8 cellular contexts compared by ENCODE assay signal in the genomic region with DNA sequence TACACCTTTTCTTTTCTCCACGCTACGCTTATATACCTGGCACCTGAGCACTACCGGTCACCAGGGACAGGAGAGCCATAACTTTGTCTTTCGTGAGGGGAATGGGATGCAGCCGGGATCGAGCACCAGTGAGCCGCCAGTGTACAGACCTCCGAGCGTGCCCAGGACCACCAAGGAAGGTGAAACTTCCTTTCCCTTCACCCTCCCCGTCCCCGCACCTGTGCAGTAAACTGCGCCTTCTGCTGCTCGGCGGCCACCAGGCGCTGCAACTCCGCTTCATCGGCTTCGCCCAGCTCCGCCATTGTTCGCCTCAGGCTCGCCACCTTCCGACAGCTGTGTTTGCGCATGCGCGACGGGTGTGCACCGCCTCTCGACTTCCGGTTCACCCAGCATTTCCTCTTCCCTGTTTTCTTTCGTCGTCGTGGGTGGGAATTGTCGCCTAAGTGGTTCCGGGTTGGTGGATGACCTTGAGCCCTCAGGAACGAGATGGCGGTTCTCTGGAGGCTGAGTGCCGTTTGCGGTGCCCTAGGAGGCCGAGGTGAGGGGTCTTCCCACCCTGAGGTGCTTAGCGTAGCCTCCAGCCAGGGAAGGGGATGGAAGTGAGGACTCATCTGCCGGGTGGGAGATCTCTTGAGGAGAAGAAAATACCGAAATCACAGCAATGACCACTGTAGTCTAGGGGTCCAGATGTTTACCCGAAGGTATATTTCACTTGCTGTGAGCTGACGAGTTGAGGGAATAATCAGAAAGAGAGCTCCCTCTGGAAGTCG. TPM values are rescaled to one million over a fixed set of nuclear protein-coding genes. Genes with fewer than 3 reads are reported as not detected.
DNase-seq lines count a peak whose midpoint lies in the region; ATAC-seq and TF ChIP-seq lines count a peak whose summit lies in the region.

A gene (plus strand): TSS at position 452 of the 770 bp plus-strand sequence. CDS start 35 bp downstream, at position 487.
A gene with protein sequence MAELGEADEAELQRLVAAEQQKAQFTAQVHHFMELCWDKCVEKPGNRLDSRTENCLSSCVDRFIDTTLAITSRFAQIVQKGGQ (minus strand): TSS at position 335 of the 770 bp plus-strand sequence. CDS start 33 bp downstream, at position 302.

- no peak within 1 kb of the TSS for H3T11ph ChIP-seq in H9 (ENCODE audit: low read length)

- H2BK15ac ChIP-seq in H9 (ENCODE audit: low read depth, low read length), result no peak within 1 kb of the TSS

- H3K4me3 Mint-ChIP-seq in H9, result peak within 1 kb of the TSS; percentile 100
- peak within 1 kb of the TSS; percentile 100 for H3K4me3 Mint-ChIP-seq in nephron progenitor cell
- peak within 1 kb of the TSS; percentile 96 to 99 for H3K4me3 Mint-ChIP-seq in stimulated activated naive CD8-positive, alpha-beta T cell treated with anti-CD3 and anti-CD28 coated beads, Interleukin-15, amount 100 ng/mL, for 72 hours

- H3K4me1 ChIP-seq in H9 (ENCODE audit: insufficient read depth, low read length), result no peaks in the 10 kb centered on the region

- peak within 1 kb of the TSS; percentile 97 for H3K4me2 ChIP-seq in H9 (ENCODE audit: insufficient read depth, insufficient read length, low read length)

- no peak within 1 kb of the TSS for H2AFZ ChIP-seq in H9 (ENCODE audit: low read length)

- H3K79me1 ChIP-seq in H9 (ENCODE audit: insufficient read depth, low read depth, low read length, poor library complexity, severe bottlenecking), result no peaks in the 10 kb centered on the region

- peak within 1 kb of the TSS; percentile 85; the same call in 1 of the 2 replicates for H3K14ac ChIP-seq in H9 (ENCODE audit: insufficient read depth, low read length)

- H4K8ac ChIP-seq in H9 (replicated peaks; ENCODE audit: insufficient read length, low read depth, low read length), result no peak within 1 kb of the TSS

- peaks cover 16 to 20% of the 10 kb centered on the region in 2 experiments for H3K4me1 Mint-ChIP-seq in H9
- peaks cover 50% of the 10 kb centered on the region for H3K4me1 Mint-ChIP-seq in nephron progenitor cell
- H3K4me1 Mint-ChIP-seq in stimulated activated naive CD8-positive, alpha-beta T cell treated with anti-CD3 and anti-CD28 coated beads, Interleukin-15, amount 100 ng/mL, for 72 hours, result peaks cover 68% of the 10 kb centered on the region

- no peaks in the 10 kb centered on the region for H3K27me3 ChIP-seq in H9 (ENCODE audit: insufficient read depth, low read length)
- H3K27me3 ChIP-seq in MG63, result no peaks in the 10 kb centered on the region

- peaks cover 84% of the 10 kb centered on the region for H3K36me3 ChIP-seq in MG63

- H4K91ac ChIP-seq in H9 (ENCODE audit: insufficient read length, low read depth, low read length), result no peak within 1 kb of the TSS

- H3K27ac Mint-ChIP-seq in H9 (peak within 1 kb of the TSS; percentile 95 to 100 (median 100)), nephron progenitor cell (peak within 1 kb of the TSS; percentile 96)
- peak within 1 kb of the TSS; percentile 99 to 100 for H3K27ac Mint-ChIP-seq in stimulated activated naive CD8-positive, alpha-beta T cell treated with anti-CD3 and anti-CD28 coated beads, Interleukin-15, amount 100 ng/mL, for 72 hours

- no peaks in the 10 kb centered on the region for H3K9me3 ChIP-seq in H9 (ENCODE audit: control insufficient read depth, low read depth, low read length)
- no peaks in the 10 kb centered on the region for H3K9me3 ChIP-seq in MG63

- H2BK120ac ChIP-seq in H9 (ENCODE audit: low read depth, low read length, poor library complexity, severe bottlenecking), result no peak within 1 kb of the TSS

- H3K56ac ChIP-seq in H9 (ENCODE audit: insufficient read length, low read depth, low read length), result no peak within 1 kb of the TSS

- H3K36me3 Mint-ChIP-seq in H9 (ENCODE audit: insufficient read depth in 1 of 3, low read depth in 3 of 3), result peaks cover 28 to 91% (median 72%) of the 10 kb centered on the region in 3 experiments
- peaks cover 79% of the 10 kb centered on the region for H3K36me3 Mint-ChIP-seq in nephron progenitor cell (ENCODE audit: low read depth)

- H3K4me3 ChIP-seq in MG63, result peak within 1 kb of the TSS; percentile 93
- H3K4me3 ChIP-seq in fibroblast of the aortic adventitia (ENCODE audit: low read depth, low read length), result peak within 1 kb of the TSS; percentile 100

- H2AK5ac ChIP-seq in H9 (ENCODE audit: insufficient read length, low read length), result no peak within 1 kb of the TSS

- TF ChIP-seq CTCF in H9 (conservative IDR thresholded peaks at IDR 0.05) (peak; percentile 33; the same call in 2 of the 3 replicates), fibroblast of the aortic adventitia (IDR thresholded peaks at IDR 0.05; ENCODE audit: insufficient read depth, low read length) (peak; percentile 43), nephron progenitor cell (IDR thresholded peaks at IDR 0.05) (no peak)

- H3K4ac ChIP-seq in H9 (ENCODE audit: low read depth, low read length), result no peak within 1 kb of the TSS

- H2BK5ac ChIP-seq in H9 (ENCODE audit: insufficient read length, low read length), result no peak within 1 kb of the TSS

- peaks cover 5% of the 10 kb centered on the region for H3K23me2 ChIP-seq in H9 (ENCODE audit: insufficient read length, low read depth, low read length, poor library complexity, severe bottlenecking)

- peak; percentile 92 for ATAC-seq in stimulated activated naive CD8-positive, alpha-beta T cell treated with anti-CD3 and anti-CD28 coated beads, Interleukin-15, amount 100 ng/mL, for 72 hours

- H4K20me1 ChIP-seq in H9 (ENCODE audit: control insufficient read depth, insufficient read depth, insufficient read length), result no peaks in the 10 kb centered on the region

- no peak within 1 kb of the TSS for H3K23ac ChIP-seq in H9 (ENCODE audit: insufficient read length, low read depth, low read length)

- peak within 1 kb of the TSS; percentile 45 for H4K5ac ChIP-seq in H9 (ENCODE audit: insufficient read length, low read depth, low read length)

- in situ Hi-C loops in G401 (cut with HindIII; ENCODE audit: low sequenced_read_pairs), result no loop called here

- H3K9me3 Mint-ChIP-seq in H9 (peaks cover 0 to 4% of the 10 kb centered on the region in 2 experiments; a peak in 2 of 5 replicates), nephron progenitor cell (no peaks in the 10 kb centered on the region)
- H3K9me3 Mint-ChIP-seq in stimulated activated naive CD8-positive, alpha-beta T cell treated with anti-CD3 and anti-CD28 coated beads, Interleukin-15, amount 100 ng/mL, for 72 hours, result no peaks in the 10 kb centered on the region

- peaks cover 2% of the 10 kb centered on the region; the same call in 1 of the 2 replicates for H3K27me3 Mint-ChIP-seq in H9 (ENCODE audit: low read depth)
- no peaks in the 10 kb centered on the region for H3K27me3 Mint-ChIP-seq in nephron progenitor cell (ENCODE audit: low read depth, poor library complexity)
- H3K27me3 Mint-ChIP-seq in stimulated activated naive CD8-positive, alpha-beta T cell treated with anti-CD3 and anti-CD28 coated beads, Interleukin-15, amount 100 ng/mL, for 72 hours, result no peaks in the 10 kb centered on the region

- peaks cover 13% of the 10 kb centered on the region; the same call in 1 of the 2 replicates for H3K79me2 ChIP-seq in H9 (ENCODE audit: insufficient read depth, low read length)

- WGBS in H9 (ENCODE audit: extremely low coverage, insufficient read length, low lambda C conversion rate), result no CpG with 5 or more reads among the region's 45 CpGs

- peak within 1 kb of the TSS; percentile 69 for H3K18ac ChIP-seq in H9 (ENCODE audit: insufficient read length, low read depth, low read length)

- no peak within 1 kb of the TSS for H2BK20ac ChIP-seq in H9 (ENCODE audit: low read depth, low read length, poor library complexity, severe bottlenecking)

- DNase-seq in G401 (ENCODE audit: low spot score) (peak; percentile 97), H9 (peak; percentile 95), MG63 (peak; percentile 92), SHP77 treated with DMSO at 0.1 percent for 48 hours (lab: John Stamatoyannopoulos, UW) (peak; percentile 82), fibroblast of the aortic adventitia (ENCODE audit: low read depth) (peak; percentile 97), nephron progenitor cell (peak; percentile 95)
- DNase-seq in activated effector memory CD4-positive, alpha-beta T cell treated with anti-CD3 and anti-CD28 coated beads, Interleukin-2, amount 50 U/mL, for 16 hours, result peak; percentile 98
- peak; percentile 91 to 96 for DNase-seq in stimulated activated naive CD8-positive, alpha-beta T cell treated with anti-CD3 and anti-CD28 coated beads, Interleukin-15, amount 100 ng/mL, for 72 hours

- peak within 1 kb of the TSS; percentile 91 for H3K9ac ChIP-seq in H9 (ENCODE audit: extremely low read depth, insufficient read length, low read length)

- no peak within 1 kb of the TSS for H3K27ac ChIP-seq in H9 (ENCODE audit: insufficient read length, low read depth, low read length)

- H2BK12ac ChIP-seq in H9 (ENCODE audit: insufficient read length, low read depth, low read length), result no peak within 1 kb of the TSS

RNA-seq across cellular contexts. Expression of the first gene that starts in this region (rescaled TPM):
- total RNA-seq in G401 (2014; rRNA removed; shearing (Covaris generic)), result 206 and 219 TPM in 2 replicates
- total RNA-seq in H9 (2021) (79.6 and 82.3 TPM in 2 replicates), fibroblast of the aortic adventitia (ENCODE audit: low replicate concordance) (40.1 and 110 TPM in 2 replicates)
- 188 and 203 TPM in 2 replicates for total RNA-seq in MG63 (2014; rRNA removed; shearing (Covaris generic); ENCODE audit: low replicate concordance)

RNA-seq across cellular contexts. Expression of the second gene that starts in this region (rescaled TPM):
- 131 and 181 TPM in 2 replicates for total RNA-seq in G401 (2014; rRNA removed; shearing (Covaris generic))
- total RNA-seq in H9 (2021), result 84.4 and 86.3 TPM in 2 replicates
- total RNA-seq in MG63 (2014; rRNA removed; shearing (Covaris generic); ENCODE audit: low replicate concordance), result 38.3 and 47.0 TPM in 2 replicates
- 27.5 and 41.5 TPM in 2 replicates for total RNA-seq in fibroblast of the aortic adventitia (ENCODE audit: low replicate concordance)
